ENCODE assay signal across 1 cellular context in genomic region chr18:11494093-11494492, GRCh38.
TF ChIP-seq lines count a peak whose summit lies in the region.

No MANE protein-coding gene starts in this region.

TF ChIP-seq in HepG2, 621 proteins besides CTCF, POLR2A, EP300 and RAD21 (continued from another document and continues in another):
- no peak for TF ChIP-seq ZHX2 (IDR thresholded peaks at IDR 0.05; ENCODE audit: low read depth)
- TF ChIP-seq ZHX2 (CRISPR knock-in tag; IDR thresholded peaks at IDR 0.05; ENCODE audit: borderline replicate concordance) = no peak
- no peak for TF ChIP-seq GLI4 (CRISPR knock-in tag; IDR thresholded peaks at IDR 0.05; ENCODE audit: borderline replicate concordance)
- TF ChIP-seq, protein P1, sequence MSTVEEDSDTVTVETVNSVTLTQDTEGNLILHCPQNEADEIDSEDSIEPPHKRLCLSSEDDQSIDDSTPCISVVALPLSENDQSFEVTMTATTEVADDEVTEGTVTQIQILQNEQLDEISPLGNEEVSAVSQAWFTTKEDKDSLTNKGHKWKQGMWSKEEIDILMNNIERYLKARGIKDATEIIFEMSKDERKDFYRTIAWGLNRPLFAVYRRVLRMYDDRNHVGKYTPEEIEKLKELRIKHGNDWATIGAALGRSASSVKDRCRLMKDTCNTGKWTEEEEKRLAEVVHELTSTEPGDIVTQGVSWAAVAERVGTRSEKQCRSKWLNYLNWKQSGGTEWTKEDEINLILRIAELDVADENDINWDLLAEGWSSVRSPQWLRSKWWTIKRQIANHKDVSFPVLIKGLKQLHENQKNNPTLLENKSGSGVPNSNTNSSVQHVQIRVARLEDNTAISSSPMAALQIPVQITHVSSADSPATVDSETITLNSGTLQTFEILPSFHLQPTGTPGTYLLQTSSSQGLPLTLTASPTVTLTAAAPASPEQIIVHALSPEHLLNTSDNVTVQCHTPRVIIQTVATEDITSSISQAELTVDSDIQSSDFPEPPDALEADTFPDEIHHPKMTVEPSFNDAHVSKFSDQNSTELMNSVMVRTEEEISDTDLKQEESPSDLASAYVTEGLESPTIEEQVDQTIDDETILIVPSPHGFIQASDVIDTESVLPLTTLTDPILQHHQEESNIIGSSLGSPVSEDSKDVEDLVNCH (CRISPR knock-in tag; IDR thresholded peaks at IDR 0.05) = no peak
- TF ChIP-seq ZSCAN30 (CRISPR knock-in tag; IDR thresholded peaks at IDR 0.05) = no peak
- TF ChIP-seq HOXA9 (CRISPR knock-in tag; IDR thresholded peaks at IDR 0.05; ENCODE audit: borderline replicate concordance) = no peak
- TF ChIP-seq ISX (CRISPR knock-in tag; conservative IDR thresholded peaks at IDR 0.05) = no peak
- no peak for TF ChIP-seq THYN1 (CRISPR knock-in tag; IDR thresholded peaks at IDR 0.05; ENCODE audit: borderline replicate concordance, low read depth)
- no peak for TF ChIP-seq GABPB1 (CRISPR knock-in tag; IDR thresholded peaks at IDR 0.05)
- no peak for TF ChIP-seq ZNF180 (CRISPR knock-in tag; IDR thresholded peaks at IDR 0.05; ENCODE audit: borderline replicate concordance, low read depth)
- TF ChIP-seq ZSCAN9 (CRISPR knock-in tag; IDR thresholded peaks at IDR 0.05; ENCODE audit: borderline replicate concordance) = peak; percentile 24; the same call in 1 of the 2 replicates
- no peak for TF ChIP-seq SUZ12 (IDR thresholded peaks at IDR 0.05; ENCODE audit: low read depth, low read length)
- no peak for TF ChIP-seq ZNF766 (CRISPR knock-in tag; IDR thresholded peaks at IDR 0.05; ENCODE audit: borderline replicate concordance)
- TF ChIP-seq PHF20 (CRISPR knock-in tag; IDR thresholded peaks at IDR 0.05) = no peak
- no peak for TF ChIP-seq TAF15 (IDR thresholded peaks at IDR 0.05; ENCODE audit: low read depth, low read length, poor library complexity, severe bottlenecking)
- TF ChIP-seq, protein P2, sequence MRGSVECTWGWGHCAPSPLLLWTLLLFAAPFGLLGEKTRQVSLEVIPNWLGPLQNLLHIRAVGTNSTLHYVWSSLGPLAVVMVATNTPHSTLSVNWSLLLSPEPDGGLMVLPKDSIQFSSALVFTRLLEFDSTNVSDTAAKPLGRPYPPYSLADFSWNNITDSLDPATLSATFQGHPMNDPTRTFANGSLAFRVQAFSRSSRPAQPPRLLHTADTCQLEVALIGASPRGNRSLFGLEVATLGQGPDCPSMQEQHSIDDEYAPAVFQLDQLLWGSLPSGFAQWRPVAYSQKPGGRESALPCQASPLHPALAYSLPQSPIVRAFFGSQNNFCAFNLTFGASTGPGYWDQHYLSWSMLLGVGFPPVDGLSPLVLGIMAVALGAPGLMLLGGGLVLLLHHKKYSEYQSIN (CRISPR knock-in tag; IDR thresholded peaks at IDR 0.05; ENCODE audit: borderline replicate concordance) = no peak
- peak; percentile 45; the same call in 1 of the 2 replicates for TF ChIP-seq MED1 (CRISPR knock-in tag; IDR thresholded peaks at IDR 0.05)
- no peak for TF ChIP-seq ZNF567 (CRISPR knock-in tag; IDR thresholded peaks at IDR 0.05; ENCODE audit: borderline replicate concordance)
- TF ChIP-seq, protein P3, sequence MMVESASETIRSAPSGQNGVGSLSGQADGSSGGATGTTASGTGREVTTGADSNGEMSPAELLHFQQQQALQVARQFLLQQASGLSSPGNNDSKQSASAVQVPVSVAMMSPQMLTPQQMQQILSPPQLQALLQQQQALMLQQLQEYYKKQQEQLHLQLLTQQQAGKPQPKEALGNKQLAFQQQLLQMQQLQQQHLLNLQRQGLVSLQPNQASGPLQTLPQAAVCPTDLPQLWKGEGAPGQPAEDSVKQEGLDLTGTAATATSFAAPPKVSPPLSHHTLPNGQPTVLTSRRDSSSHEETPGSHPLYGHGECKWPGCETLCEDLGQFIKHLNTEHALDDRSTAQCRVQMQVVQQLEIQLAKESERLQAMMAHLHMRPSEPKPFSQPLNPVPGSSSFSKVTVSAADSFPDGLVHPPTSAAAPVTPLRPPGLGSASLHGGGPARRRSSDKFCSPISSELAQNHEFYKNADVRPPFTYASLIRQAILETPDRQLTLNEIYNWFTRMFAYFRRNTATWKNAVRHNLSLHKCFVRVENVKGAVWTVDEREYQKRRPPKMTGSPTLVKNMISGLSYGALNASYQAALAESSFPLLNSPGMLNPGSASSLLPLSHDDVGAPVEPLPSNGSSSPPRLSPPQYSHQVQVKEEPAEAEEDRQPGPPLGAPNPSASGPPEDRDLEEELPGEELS (CRISPR knock-in tag; IDR thresholded peaks at IDR 0.05) = peak; percentile 61
- peak; percentile 50; the same call in 1 of the 2 replicates for TF ChIP-seq ELF3 (CRISPR knock-in tag; IDR thresholded peaks at IDR 0.05)
- 0 out of 2 replicates have a peak, but pooled peaks have one; percentile 42 for TF ChIP-seq RXRB (CRISPR knock-in tag; IDR thresholded peaks at IDR 0.05; ENCODE audit: borderline replicate concordance)
- TF ChIP-seq ZEB1 (IDR thresholded peaks at IDR 0.05; ENCODE audit: insufficient replicate concordance, low read depth) = no peak
- no peak for TF ChIP-seq FOSL1 (CRISPR knock-in tag; IDR thresholded peaks at IDR 0.05; ENCODE audit: borderline replicate concordance)
- TF ChIP-seq PITX1 (CRISPR knock-in tag; IDR thresholded peaks at IDR 0.05) = no peak
- TF ChIP-seq HNF4A (CRISPR knock-in tag; IDR thresholded peaks at IDR 0.05) = peak; percentile 68
- no peak for TF ChIP-seq HNRNPK (IDR thresholded peaks at IDR 0.05; ENCODE audit: low read depth, low read length, poor library complexity, severe bottlenecking)
- TF ChIP-seq BATF2 (CRISPR knock-in tag; IDR thresholded peaks at IDR 0.05) = no peak
- TF ChIP-seq SMYD3 (CRISPR knock-in tag; IDR thresholded peaks at IDR 0.05) = no peak
- TF ChIP-seq ZKSCAN8 (CRISPR knock-in tag; IDR thresholded peaks at IDR 0.05; ENCODE audit: borderline replicate concordance) = peak; percentile 99
- TF ChIP-seq, protein P4, sequence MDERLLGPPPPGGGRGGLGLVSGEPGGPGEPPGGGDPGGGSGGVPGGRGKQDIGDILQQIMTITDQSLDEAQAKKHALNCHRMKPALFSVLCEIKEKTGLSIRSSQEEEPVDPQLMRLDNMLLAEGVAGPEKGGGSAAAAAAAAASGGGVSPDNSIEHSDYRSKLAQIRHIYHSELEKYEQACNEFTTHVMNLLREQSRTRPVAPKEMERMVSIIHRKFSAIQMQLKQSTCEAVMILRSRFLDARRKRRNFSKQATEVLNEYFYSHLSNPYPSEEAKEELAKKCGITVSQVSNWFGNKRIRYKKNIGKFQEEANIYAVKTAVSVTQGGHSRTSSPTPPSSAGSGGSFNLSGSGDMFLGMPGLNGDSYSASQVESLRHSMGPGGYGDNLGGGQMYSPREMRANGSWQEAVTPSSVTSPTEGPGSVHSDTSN (CRISPR knock-in tag; IDR thresholded peaks at IDR 0.05) = no peak
- TF ChIP-seq, protein P5, sequence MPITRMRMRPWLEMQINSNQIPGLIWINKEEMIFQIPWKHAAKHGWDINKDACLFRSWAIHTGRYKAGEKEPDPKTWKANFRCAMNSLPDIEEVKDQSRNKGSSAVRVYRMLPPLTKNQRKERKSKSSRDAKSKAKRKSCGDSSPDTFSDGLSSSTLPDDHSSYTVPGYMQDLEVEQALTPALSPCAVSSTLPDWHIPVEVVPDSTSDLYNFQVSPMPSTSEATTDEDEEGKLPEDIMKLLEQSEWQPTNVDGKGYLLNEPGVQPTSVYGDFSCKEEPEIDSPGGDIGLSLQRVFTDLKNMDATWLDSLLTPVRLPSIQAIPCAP (CRISPR knock-in tag; IDR thresholded peaks at IDR 0.05; ENCODE audit: low read depth) = no peak
- TF ChIP-seq ZNF589 (CRISPR knock-in tag; conservative IDR thresholded peaks at IDR 0.05) = no peak
- TF ChIP-seq ZNF839 (CRISPR knock-in tag; IDR thresholded peaks at IDR 0.05; ENCODE audit: borderline replicate concordance) = no peak
- TF ChIP-seq MZF1 (CRISPR knock-in tag; IDR thresholded peaks at IDR 0.05; ENCODE audit: borderline replicate concordance) = no peak
- peak; percentile 84; the same call in 1 of the 2 replicates for TF ChIP-seq SOX5 (CRISPR knock-in tag; IDR thresholded peaks at IDR 0.05; ENCODE audit: borderline replicate concordance)
- TF ChIP-seq ZNF280B (CRISPR knock-in tag; IDR thresholded peaks at IDR 0.05; ENCODE audit: borderline replicate concordance) = no peak
- TF ChIP-seq SP4 (CRISPR knock-in tag; IDR thresholded peaks at IDR 0.05) = no peak
- TF ChIP-seq HIVEP1 (CRISPR knock-in tag; IDR thresholded peaks at IDR 0.05) = no peak
- no peak for TF ChIP-seq DMAP1 (CRISPR knock-in tag; IDR thresholded peaks at IDR 0.05)
- TF ChIP-seq, protein P6, sequence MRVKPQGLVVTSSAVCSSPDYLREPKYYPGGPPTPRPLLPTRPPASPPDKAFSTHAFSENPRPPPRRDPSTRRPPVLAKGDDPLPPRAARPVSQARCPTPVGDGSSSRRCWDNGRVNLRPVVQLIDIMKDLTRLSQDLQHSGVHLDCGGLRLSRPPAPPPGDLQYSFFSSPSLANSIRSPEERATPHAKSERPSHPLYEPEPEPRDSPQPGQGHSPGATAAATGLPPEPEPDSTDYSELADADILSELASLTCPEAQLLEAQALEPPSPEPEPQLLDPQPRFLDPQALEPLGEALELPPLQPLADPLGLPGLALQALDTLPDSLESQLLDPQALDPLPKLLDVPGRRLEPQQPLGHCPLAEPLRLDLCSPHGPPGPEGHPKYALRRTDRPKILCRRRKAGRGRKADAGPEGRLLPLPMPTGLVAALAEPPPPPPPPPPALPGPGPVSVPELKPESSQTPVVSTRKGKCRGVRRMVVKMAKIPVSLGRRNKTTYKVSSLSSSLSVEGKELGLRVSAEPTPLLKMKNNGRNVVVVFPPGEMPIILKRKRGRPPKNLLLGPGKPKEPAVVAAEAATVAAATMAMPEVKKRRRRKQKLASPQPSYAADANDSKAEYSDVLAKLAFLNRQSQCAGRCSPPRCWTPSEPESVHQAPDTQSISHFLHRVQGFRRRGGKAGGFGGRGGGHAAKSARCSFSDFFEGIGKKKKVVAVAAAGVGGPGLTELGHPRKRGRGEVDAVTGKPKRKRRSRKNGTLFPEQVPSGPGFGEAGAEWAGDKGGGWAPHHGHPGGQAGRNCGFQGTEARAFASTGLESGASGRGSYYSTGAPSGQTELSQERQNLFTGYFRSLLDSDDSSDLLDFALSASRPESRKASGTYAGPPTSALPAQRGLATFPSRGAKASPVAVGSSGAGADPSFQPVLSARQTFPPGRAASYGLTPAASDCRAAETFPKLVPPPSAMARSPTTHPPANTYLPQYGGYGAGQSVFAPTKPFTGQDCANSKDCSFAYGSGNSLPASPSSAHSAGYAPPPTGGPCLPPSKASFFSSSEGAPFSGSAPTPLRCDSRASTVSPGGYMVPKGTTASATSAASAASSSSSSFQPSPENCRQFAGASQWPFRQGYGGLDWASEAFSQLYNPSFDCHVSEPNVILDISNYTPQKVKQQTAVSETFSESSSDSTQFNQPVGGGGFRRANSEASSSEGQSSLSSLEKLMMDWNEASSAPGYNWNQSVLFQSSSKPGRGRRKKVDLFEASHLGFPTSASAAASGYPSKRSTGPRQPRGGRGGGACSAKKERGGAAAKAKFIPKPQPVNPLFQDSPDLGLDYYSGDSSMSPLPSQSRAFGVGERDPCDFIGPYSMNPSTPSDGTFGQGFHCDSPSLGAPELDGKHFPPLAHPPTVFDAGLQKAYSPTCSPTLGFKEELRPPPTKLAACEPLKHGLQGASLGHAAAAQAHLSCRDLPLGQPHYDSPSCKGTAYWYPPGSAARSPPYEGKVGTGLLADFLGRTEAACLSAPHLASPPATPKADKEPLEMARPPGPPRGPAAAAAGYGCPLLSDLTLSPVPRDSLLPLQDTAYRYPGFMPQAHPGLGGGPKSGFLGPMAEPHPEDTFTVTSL (CRISPR knock-in tag; IDR thresholded peaks at IDR 0.05; ENCODE audit: borderline replicate concordance) = peak; percentile 57; the same call in 1 of the 2 replicates
- TF ChIP-seq ZNF782 (CRISPR knock-in tag; IDR thresholded peaks at IDR 0.05; ENCODE audit: borderline replicate concordance) = no peak
